ENCODE assay signal across 2 cellular contexts in the genomic region with DNA sequence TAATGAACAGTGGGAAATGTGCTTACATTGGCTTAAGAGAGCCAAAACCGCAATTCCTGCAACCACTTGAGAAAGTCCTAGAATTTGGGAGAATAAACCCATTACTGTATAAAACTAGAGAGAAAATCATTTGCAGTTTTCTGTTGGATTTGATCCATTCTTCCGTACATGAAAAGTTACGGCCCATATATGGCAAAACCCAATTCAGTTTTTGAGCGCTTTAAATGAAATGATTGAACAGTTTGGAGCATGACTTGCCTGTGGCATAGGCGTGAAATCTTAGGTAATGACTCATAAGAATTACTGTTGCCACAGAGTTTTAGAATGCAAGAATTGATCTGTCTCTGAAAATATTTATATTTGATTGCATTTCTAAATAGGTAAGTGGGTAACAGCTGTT.
TF ChIP-seq lines count a peak whose summit lies in the region.

No MANE protein-coding gene starts in this region.

TF ChIP-seq in HepG2, 621 proteins besides CTCF, POLR2A, EP300 and RAD21:
- TF ChIP-seq TBX2 (CRISPR knock-in tag; IDR thresholded peaks at IDR 0.05; ENCODE audit: borderline replicate concordance) (no peak), ZMYM2 (CRISPR knock-in tag; IDR thresholded peaks at IDR 0.05) (no peak), ARID2 (CRISPR knock-in tag; IDR thresholded peaks at IDR 0.05; ENCODE audit: borderline replicate concordance) (no peak)
- TF ChIP-seq, protein P1, sequence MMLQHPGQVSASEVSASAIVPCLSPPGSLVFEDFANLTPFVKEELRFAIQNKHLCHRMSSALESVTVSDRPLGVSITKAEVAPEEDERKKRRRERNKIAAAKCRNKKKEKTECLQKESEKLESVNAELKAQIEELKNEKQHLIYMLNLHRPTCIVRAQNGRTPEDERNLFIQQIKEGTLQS (CRISPR knock-in tag; IDR thresholded peaks at IDR 0.05) = no peak
- TF ChIP-seq, protein P2, sequence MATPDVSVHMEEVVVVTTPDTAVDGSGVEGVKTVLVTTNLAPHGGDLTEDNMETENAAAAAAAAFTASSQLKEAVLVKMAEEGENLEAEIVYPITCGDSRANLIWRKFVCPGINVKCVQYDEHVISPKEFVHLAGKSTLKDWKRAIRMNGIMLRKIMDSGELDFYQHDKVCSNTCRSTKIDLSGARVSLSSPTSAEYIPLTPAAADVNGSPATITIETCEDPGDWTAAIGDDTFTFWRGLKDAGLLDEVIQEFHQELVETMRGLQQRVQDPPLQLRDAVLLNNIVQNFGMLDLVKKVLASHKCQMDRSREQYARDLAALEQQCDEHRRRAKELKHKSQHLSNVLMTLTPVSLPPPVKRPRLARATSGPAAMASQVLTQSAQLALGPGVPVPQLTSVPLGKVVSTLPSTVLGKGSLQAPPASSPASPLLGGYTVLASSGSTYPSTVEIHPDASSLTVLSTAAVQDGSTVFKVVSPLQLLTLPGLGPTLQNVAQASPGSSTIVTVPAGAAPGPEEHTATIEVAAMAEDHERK (CRISPR knock-in tag; IDR thresholded peaks at IDR 0.05; ENCODE audit: low read depth) = no peak
- TF ChIP-seq, protein P3, sequence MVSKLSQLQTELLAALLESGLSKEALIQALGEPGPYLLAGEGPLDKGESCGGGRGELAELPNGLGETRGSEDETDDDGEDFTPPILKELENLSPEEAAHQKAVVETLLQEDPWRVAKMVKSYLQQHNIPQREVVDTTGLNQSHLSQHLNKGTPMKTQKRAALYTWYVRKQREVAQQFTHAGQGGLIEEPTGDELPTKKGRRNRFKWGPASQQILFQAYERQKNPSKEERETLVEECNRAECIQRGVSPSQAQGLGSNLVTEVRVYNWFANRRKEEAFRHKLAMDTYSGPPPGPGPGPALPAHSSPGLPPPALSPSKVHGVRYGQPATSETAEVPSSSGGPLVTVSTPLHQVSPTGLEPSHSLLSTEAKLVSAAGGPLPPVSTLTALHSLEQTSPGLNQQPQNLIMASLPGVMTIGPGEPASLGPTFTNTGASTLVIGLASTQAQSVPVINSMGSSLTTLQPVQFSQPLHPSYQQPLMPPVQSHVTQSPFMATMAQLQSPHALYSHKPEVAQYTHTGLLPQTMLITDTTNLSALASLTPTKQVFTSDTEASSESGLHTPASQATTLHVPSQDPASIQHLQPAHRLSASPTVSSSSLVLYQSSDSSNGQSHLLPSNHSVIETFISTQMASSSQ (IDR thresholded peaks at IDR 0.05; ENCODE audit: low read depth) = no peak
- TF ChIP-seq, protein P3 (CRISPR knock-in tag; IDR thresholded peaks at IDR 0.05; ENCODE audit: borderline replicate concordance) = no peak

TF ChIP-seq in GM12878, 131 proteins besides CTCF, POLR2A, EP300 and RAD21:
- no peak for TF ChIP-seq GABPA (IDR thresholded peaks at IDR 0.05; ENCODE audit: low read depth)
- TF ChIP-seq WRNIP1 (IDR thresholded peaks at IDR 0.05; ENCODE audit: borderline replicate concordance, low read depth, low read length) = no peak
- no peak for TF ChIP-seq HDAC2 (IDR thresholded peaks at IDR 0.05)
- no peak for TF ChIP-seq CBX3 (IDR thresholded peaks at IDR 0.05; ENCODE audit: borderline replicate concordance, low read depth)
- no peak for TF ChIP-seq SMAD5 (IDR thresholded peaks at IDR 0.05; ENCODE audit: low read depth)
- no peak for TF ChIP-seq TBL1XR1 (IDR thresholded peaks at IDR 0.05; ENCODE audit: low read depth, low read length)
- TF ChIP-seq, protein P4, sequence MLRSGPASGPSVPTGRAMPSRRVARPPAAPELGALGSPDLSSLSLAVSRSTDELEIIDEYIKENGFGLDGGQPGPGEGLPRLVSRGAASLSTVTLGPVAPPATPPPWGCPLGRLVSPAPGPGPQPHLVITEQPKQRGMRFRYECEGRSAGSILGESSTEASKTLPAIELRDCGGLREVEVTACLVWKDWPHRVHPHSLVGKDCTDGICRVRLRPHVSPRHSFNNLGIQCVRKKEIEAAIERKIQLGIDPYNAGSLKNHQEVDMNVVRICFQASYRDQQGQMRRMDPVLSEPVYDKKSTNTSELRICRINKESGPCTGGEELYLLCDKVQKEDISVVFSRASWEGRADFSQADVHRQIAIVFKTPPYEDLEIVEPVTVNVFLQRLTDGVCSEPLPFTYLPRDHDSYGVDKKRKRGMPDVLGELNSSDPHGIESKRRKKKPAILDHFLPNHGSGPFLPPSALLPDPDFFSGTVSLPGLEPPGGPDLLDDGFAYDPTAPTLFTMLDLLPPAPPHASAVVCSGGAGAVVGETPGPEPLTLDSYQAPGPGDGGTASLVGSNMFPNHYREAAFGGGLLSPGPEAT (IDR thresholded peaks at IDR 0.05; ENCODE audit: low read depth) = no peak
- no peak for TF ChIP-seq KAT2A (conservative IDR thresholded peaks at IDR 0.05; ENCODE audit: control insufficient read depth, low read depth, low read length)
- TF ChIP-seq, protein P5, sequence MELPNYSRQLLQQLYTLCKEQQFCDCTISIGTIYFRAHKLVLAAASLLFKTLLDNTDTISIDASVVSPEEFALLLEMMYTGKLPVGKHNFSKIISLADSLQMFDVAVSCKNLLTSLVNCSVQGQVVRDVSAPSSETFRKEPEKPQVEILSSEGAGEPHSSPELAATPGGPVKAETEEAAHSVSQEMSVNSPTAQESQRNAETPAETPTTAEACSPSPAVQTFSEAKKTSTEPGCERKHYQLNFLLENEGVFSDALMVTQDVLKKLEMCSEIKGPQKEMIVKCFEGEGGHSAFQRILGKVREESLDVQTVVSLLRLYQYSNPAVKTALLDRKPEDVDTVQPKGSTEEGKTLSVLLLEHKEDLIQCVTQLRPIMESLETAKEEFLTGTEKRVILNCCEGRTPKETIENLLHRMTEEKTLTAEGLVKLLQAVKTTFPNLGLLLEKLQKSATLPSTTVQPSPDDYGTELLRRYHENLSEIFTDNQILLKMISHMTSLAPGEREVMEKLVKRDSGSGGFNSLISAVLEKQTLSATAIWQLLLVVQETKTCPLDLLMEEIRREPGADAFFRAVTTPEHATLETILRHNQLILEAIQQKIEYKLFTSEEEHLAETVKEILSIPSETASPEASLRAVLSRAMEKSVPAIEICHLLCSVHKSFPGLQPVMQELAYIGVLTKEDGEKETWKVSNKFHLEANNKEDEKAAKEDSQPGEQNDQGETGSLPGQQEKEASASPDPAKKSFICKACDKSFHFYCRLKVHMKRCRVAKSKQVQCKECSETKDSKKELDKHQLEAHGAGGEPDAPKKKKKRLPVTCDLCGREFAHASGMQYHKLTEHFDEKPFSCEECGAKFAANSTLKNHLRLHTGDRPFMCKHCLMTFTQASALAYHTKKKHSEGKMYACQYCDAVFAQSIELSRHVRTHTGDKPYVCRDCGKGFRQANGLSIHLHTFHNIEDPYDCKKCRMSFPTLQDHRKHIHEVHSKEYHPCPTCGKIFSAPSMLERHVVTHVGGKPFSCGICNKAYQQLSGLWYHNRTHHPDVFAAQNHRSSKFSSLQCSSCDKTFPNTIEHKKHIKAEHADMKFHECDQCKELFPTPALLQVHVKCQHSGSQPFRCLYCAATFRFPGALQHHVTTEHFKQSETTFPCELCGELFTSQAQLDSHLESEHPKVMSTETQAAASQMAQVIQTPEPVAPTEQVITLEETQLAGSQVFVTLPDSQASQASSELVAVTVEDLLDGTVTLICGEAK (IDR thresholded peaks at IDR 0.05; ENCODE audit: borderline replicate concordance) = no peak
- no peak for TF ChIP-seq CHD4 (IDR thresholded peaks at IDR 0.05)
- TF ChIP-seq MYC (IDR thresholded peaks at IDR 0.05; ENCODE audit: insufficient read depth, insufficient read length, insufficient replicate concordance, low read length, severe bottlenecking) = no peak
- TF ChIP-seq, protein P6, sequence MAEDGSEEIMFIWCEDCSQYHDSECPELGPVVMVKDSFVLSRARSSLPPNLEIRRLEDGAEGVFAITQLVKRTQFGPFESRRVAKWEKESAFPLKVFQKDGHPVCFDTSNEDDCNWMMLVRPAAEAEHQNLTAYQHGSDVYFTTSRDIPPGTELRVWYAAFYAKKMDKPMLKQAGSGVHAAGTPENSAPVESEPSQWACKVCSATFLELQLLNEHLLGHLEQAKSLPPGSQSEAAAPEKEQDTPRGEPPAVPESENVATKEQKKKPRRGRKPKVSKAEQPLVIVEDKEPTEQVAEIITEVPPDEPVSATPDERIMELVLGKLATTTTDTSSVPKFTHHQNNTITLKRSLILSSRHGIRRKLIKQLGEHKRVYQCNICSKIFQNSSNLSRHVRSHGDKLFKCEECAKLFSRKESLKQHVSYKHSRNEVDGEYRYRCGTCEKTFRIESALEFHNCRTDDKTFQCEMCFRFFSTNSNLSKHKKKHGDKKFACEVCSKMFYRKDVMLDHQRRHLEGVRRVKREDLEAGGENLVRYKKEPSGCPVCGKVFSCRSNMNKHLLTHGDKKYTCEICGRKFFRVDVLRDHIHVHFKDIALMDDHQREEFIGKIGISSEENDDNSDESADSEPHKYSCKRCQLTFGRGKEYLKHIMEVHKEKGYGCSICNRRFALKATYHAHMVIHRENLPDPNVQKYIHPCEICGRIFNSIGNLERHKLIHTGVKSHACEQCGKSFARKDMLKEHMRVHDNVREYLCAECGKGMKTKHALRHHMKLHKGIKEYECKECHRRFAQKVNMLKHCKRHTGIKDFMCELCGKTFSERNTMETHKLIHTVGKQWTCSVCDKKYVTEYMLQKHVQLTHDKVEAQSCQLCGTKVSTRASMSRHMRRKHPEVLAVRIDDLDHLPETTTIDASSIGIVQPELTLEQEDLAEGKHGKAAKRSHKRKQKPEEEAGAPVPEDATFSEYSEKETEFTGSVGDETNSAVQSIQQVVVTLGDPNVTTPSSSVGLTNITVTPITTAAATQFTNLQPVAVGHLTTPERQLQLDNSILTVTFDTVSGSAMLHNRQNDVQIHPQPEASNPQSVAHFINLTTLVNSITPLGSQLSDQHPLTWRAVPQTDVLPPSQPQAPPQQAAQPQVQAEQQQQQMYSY (CRISPR knock-in tag; IDR thresholded peaks at IDR 0.05) = no peak
- no peak for TF ChIP-seq RCOR1 (conservative IDR thresholded peaks at IDR 0.05; ENCODE audit: low read depth, low read length)
- no peak for TF ChIP-seq CBX5 (IDR thresholded peaks at IDR 0.05; ENCODE audit: low read depth)
- TF ChIP-seq TCF7 (IDR thresholded peaks at IDR 0.05; ENCODE audit: borderline replicate concordance) = no peak
- TF ChIP-seq, protein P7, sequence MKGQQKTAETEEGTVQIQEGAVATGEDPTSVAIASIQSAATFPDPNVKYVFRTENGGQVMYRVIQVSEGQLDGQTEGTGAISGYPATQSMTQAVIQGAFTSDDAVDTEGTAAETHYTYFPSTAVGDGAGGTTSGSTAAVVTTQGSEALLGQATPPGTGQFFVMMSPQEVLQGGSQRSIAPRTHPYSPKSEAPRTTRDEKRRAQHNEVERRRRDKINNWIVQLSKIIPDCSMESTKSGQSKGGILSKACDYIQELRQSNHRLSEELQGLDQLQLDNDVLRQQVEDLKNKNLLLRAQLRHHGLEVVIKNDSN (IDR thresholded peaks at IDR 0.05; ENCODE audit: borderline replicate concordance, extremely low read length, insufficient read depth, low read depth, low read length) = no peak
